Comparison of ENCODE assay signal across 17 cellular contexts in genomic region chr11:65633390-65634139, GRCh38. TPM values are rescaled to one million over a fixed set of nuclear protein-coding genes. Genes with fewer than 3 reads are reported as not detected.
DNase-seq lines count a peak whose midpoint lies in the region; ATAC-seq and TF ChIP-seq lines count a peak whose summit lies in the region.
"Had no signal": no experiment of that assay in that cellular context is flagged by ENCODE, and none has a peak within 500 bp of the region (broad histone marks: within the 10 kb centered on the region; RNA-seq: fewer than 3 reads in every experiment).

No MANE protein-coding gene starts in this region.

- no peaks in the 10 kb centered on the region for H3K27me3 Mint-ChIP-seq in CD8-positive, alpha-beta T cell (ENCODE audit: low read depth)
- no peaks in the 10 kb centered on the region for H3K27me3 Mint-ChIP-seq in activated T-helper 17 cell treated with anti-CD3 and anti-CD28 coated beads, Interleukin-2, amount 50 U/mL, for 72 hours
- H3K27me3 Mint-ChIP-seq: activated B cell treated with CpG ODN at 0.5 μM for 24 hours, memory B cell, type B pancreatic cell had no signal

- TF ChIP-seq CTCF in CD8-positive, alpha-beta T cell (IDR thresholded peaks at IDR 0.05) = no peak
- TF ChIP-seq CTCF in right lobe of liver (IDR thresholded peaks at IDR 0.05) = no peak

- no peak for ATAC-seq in CD8-positive, alpha-beta T cell
- ATAC-seq in activated T-helper 17 cell treated with anti-CD3 and anti-CD28 coated beads, Interleukin-2, amount 50 U/mL, for 72 hours (replicated peaks) = no peak
- peak in 3 of 4 donors; percentile 3 to 60 (median 33) for ATAC-seq in right lobe of liver
- no peak for ATAC-seq in GM21723 (IDR thresholded peaks at IDR 0.05; ENCODE audit: unreplicated experiment)

- no peak for TF ChIP-seq POLR2A in right lobe of liver (IDR thresholded peaks at IDR 0.05)

- CTCF ChIA-PET in CD8-positive, alpha-beta T cell (lab: Charles Lee) = interaction anchor here (1.0 to 1.4 kb wide), 5 partner anchors 8 to 136 kb away, joined by 3 read pairs; partner anchors contain the start of gene PCNX3

- H3K4me1 ChIP-seq in BLaER1 treated with 17β-estradiol and CSF1 and Interleukin-3, amounts not matched to agents 10 nM and 100 nM = peaks cover 43 to 62% (median 49%) of the 10 kb centered on the region in 10 experiments
- peaks cover 26% of the 10 kb centered on the region for H3K4me1 ChIP-seq in CD8-positive, alpha-beta T cell (ENCODE audit: insufficient read depth, low read length)
- H3K4me1 ChIP-seq in right lobe of liver = peaks cover 0 to 30% (median 7%) of the 10 kb centered on the region in 4 donors

- POLR2A ChIA-PET in CD8-positive, alpha-beta T cell (lab: Charles Lee) = interaction anchor here (1.1 to 3.6 kb wide), 2 partner anchors 19 kb away, joined by 4 to 13 read pairs; no protein-coding TSS in a partner anchor

- peak overlapping the region; percentile 42 to 80 (median 72) for H3K4me2 ChIP-seq in BLaER1 treated with 17β-estradiol and CSF1 and Interleukin-3, amounts not matched to agents 10 nM and 100 nM

- H3K9ac ChIP-seq in BLaER1 treated with 17β-estradiol and CSF1 and Interleukin-3, amounts not matched to agents 10 nM and 100 nM = peak overlapping the region; percentile 22 to 58 (median 45); a peak in 18 of 22 replicates

- peaks cover 0 to 83% (median 13%) of the 10 kb centered on the region in 11 experiments; a peak in 14 of 22 replicates for H4K20me1 ChIP-seq in BLaER1 treated with 17β-estradiol and CSF1 and Interleukin-3, amounts not matched to agents 10 nM and 100 nM

- peak overlapping the region; percentile 88 for H3K27ac Mint-ChIP-seq in CD8-positive, alpha-beta T cell
- peak overlapping the region; percentile 81 for H3K27ac Mint-ChIP-seq in activated T-helper 17 cell treated with anti-CD3 and anti-CD28 coated beads, Interleukin-2, amount 50 U/mL, for 72 hours
- H3K27ac Mint-ChIP-seq: activated B cell treated with CpG ODN at 0.5 μM for 24 hours, memory B cell, type B pancreatic cell had no signal

- peaks cover 72 to 89% (median 77%) of the 10 kb centered on the region in 11 experiments for H3K36me3 ChIP-seq in BLaER1 treated with 17β-estradiol and CSF1 and Interleukin-3, amounts not matched to agents 10 nM and 100 nM
- peaks cover 54% of the 10 kb centered on the region for H3K36me3 ChIP-seq in CD8-positive, alpha-beta T cell (ENCODE audit: insufficient read depth, low read length)
- peaks cover 0 to 46% (median 13%) of the 10 kb centered on the region in 4 donors for H3K36me3 ChIP-seq in right lobe of liver

- H3K4me3 Mint-ChIP-seq in CD8-positive, alpha-beta T cell = no peak overlapping the region
- H3K4me3 Mint-ChIP-seq in activated T-helper 17 cell treated with anti-CD3 and anti-CD28 coated beads, Interleukin-2, amount 50 U/mL, for 72 hours = no peak overlapping the region
- H3K4me3 Mint-ChIP-seq: activated B cell treated with CpG ODN at 0.5 μM for 24 hours, memory B cell, type B pancreatic cell had no signal

- intact Hi-C loops in CD8-positive, alpha-beta T cell (cut with DNase I, micrococcal nuclease) = no loop called here
- intact Hi-C loops in right lobe of liver (cut with DNase I) = no loop called here

- peaks cover 18% of the 10 kb centered on the region for H3K4me1 Mint-ChIP-seq in CD8-positive, alpha-beta T cell (ENCODE audit: low read depth)
- H3K4me1 Mint-ChIP-seq in activated T-helper 17 cell treated with anti-CD3 and anti-CD28 coated beads, Interleukin-2, amount 50 U/mL, for 72 hours = no peaks in the 10 kb centered on the region

- peaks cover 60% of the 10 kb centered on the region for H3K36me3 Mint-ChIP-seq in CD8-positive, alpha-beta T cell
- H3K36me3 Mint-ChIP-seq in activated T-helper 17 cell treated with anti-CD3 and anti-CD28 coated beads, Interleukin-2, amount 50 U/mL, for 72 hours (ENCODE audit: low read depth) = peaks cover 66% of the 10 kb centered on the region
- H3K36me3 Mint-ChIP-seq: type B pancreatic cell had no signal

- H3K27me3 ChIP-seq in BLaER1 treated with 17β-estradiol and CSF1 and Interleukin-3, amounts not matched to agents 10 nM and 100 nM = no peaks in the 10 kb centered on the region
- H3K27me3 ChIP-seq in CD8-positive, alpha-beta T cell (ENCODE audit: insufficient read depth, low read length) = no peaks in the 10 kb centered on the region
- no peaks in the 10 kb centered on the region for H3K27me3 ChIP-seq in right lobe of liver
- H3K27me3 ChIP-seq: sigmoid colon, stomach had no signal

- no peaks in the 10 kb centered on the region for H3K9me3 Mint-ChIP-seq in CD8-positive, alpha-beta T cell
- no peaks in the 10 kb centered on the region for H3K9me3 Mint-ChIP-seq in activated T-helper 17 cell treated with anti-CD3 and anti-CD28 coated beads, Interleukin-2, amount 50 U/mL, for 72 hours
- H3K9me3 Mint-ChIP-seq: activated B cell treated with CpG ODN at 0.5 μM for 24 hours, memory B cell, type B pancreatic cell had no signal

- H3K27ac ChIP-seq in BLaER1 treated with 17β-estradiol and CSF1 and Interleukin-3, amounts not matched to agents 10 nM and 100 nM = peak overlapping the region in 8 of 11 experiments; percentile 23 to 58 (median 46); a peak in 16 of 22 replicates
- H3K27ac ChIP-seq in CD8-positive, alpha-beta T cell (ENCODE audit: low read depth, low read length) = no peak overlapping the region
- H3K27ac ChIP-seq in right lobe of liver = no peak overlapping the region
- H3K27ac ChIP-seq: sigmoid colon had no signal

- H3K9me3 ChIP-seq in BLaER1 treated with 17β-estradiol and CSF1 and Interleukin-3, amounts not matched to agents 10 nM and 100 nM (replicated peaks in 1 of 11) = no peaks in the 10 kb centered on the region
- H3K9me3 ChIP-seq in CD8-positive, alpha-beta T cell (ENCODE audit: low read length) = no peaks in the 10 kb centered on the region
- no peaks in the 10 kb centered on the region for H3K9me3 ChIP-seq in right lobe of liver
- H3K9me3 ChIP-seq: sigmoid colon, stomach had no signal

- no peak overlapping the region for H3K4me3 ChIP-seq in BLaER1 treated with 17β-estradiol and CSF1 and Interleukin-3, amounts not matched to agents 10 nM and 100 nM
- H3K4me3 ChIP-seq in CD8-positive, alpha-beta T cell (ENCODE audit: low read depth, low read length) = no peak overlapping the region
- no peak overlapping the region for H3K4me3 ChIP-seq in right lobe of liver
- H3K4me3 ChIP-seq: sigmoid colon, stomach had no signal

- WGBS in right lobe of liver (ENCODE audit: insufficient coverage, low coverage, low lambda C conversion rate, missing lambda C conversion rate) = 30% methylated on average over 9 of the region's 20 CpGs

- DNase-seq in CD8-positive, alpha-beta T cell = peak in 2 of 7 experiments; percentile 16 to 29
- peak in 2 of 3 donors; percentile 79 to 80 for DNase-seq in right lobe of liver
- DNase-seq in SW 1271 (lab: John Stamatoyannopoulos, UW) = no peak
- no peak for DNase-seq in NCI-H1048 (lab: John Stamatoyannopoulos, UW)
- DNase-seq: activated B cell treated with CpG ODN at 0.5 μM for 24 hours; cortex of kidney; islet precursor cell; NCI-H524 treated with DMSO at 0.1 percent for 48 hours; sigmoid colon; stimulated activated CD4-positive, alpha-beta T cell treated with anti-CD3 and anti-CD28 coated beads, Interleukin-1b, Interleukin-23, amount 100 ng/mL, for 48 hours; stomach had no signal

RNA-seq across cellular contexts. Expression of gene SIPA1, which starts 4.3 kb away (rescaled TPM):
- 100 to 1,000 TPM; 397 to 405 TPM for total RNA-seq in CD8-positive, alpha-beta T cell
- 100 to 1,000 TPM; 135 to 144 TPM for total RNA-seq in activated T-helper 17 cell treated with anti-CD3 and anti-CD28 coated beads, Interleukin-2, amount 50 U/mL, for 72 hours
- total RNA-seq in right lobe of liver = 10 to 100 TPM; 21.1 to 34.1 (median 25.3) TPM

RNA-seq across cellular contexts. Expression of gene PCNX3, which starts 18.0 kb away (rescaled TPM):
- total RNA-seq in CD8-positive, alpha-beta T cell = 10 to 100 TPM; 52.7 to 56.4 TPM
- total RNA-seq in activated T-helper 17 cell treated with anti-CD3 and anti-CD28 coated beads, Interleukin-2, amount 50 U/mL, for 72 hours = 10 to 100 TPM; 20.8 to 39.1 TPM
- 10 to 100 TPM; 11.2 to 32.9 (median 12.4) TPM for total RNA-seq in right lobe of liver

RNA-seq across cellular contexts. Expression of gene MAP3K11, which starts 19.5 kb away (rescaled TPM):
- 10 to 100 TPM; 56.6 to 65.7 TPM for total RNA-seq in CD8-positive, alpha-beta T cell
- 10 to 100 TPM; 64.9 to 83.2 TPM for total RNA-seq in activated T-helper 17 cell treated with anti-CD3 and anti-CD28 coated beads, Interleukin-2, amount 50 U/mL, for 72 hours
- 10 to 100 TPM; 48.3 to 67.1 (median 60.9) TPM for total RNA-seq in right lobe of liver

RNA-seq across cellular contexts. Expression of gene RELA, which starts 29.2 kb away (rescaled TPM):
- 100 to 1,000 TPM; 380 to 384 TPM for total RNA-seq in CD8-positive, alpha-beta T cell
- 100 to 1,000 TPM in 1 of 2 donors, 10 to 100 TPM in 1; 82.5 to 150 TPM for total RNA-seq in activated T-helper 17 cell treated with anti-CD3 and anti-CD28 coated beads, Interleukin-2, amount 50 U/mL, for 72 hours
- 10 to 100 TPM; 27.8 to 51.1 (median 41.9) TPM for total RNA-seq in right lobe of liver

RNA-seq across cellular contexts. Expression of gene KCNK7, which starts 38.0 kb away (rescaled TPM):
- 10 to 100 TPM in 1 of 2 experiments, 1 to 10 TPM in 1; 9.1 to 11.1 TPM for total RNA-seq in CD8-positive, alpha-beta T cell
- under 1 TPM; 0.52 to 0.79 TPM for total RNA-seq in activated T-helper 17 cell treated with anti-CD3 and anti-CD28 coated beads, Interleukin-2, amount 50 U/mL, for 72 hours
- total RNA-seq in right lobe of liver = under 1 TPM in 1 of 6 experiments, not detected in 5; 0.31 TPM
- total RNA-seq: G401 had no signal

Comparison
In these comparisons a context has a peak if more than half of its experiments do, and no peak if none do; other contexts are left out.
1. H3K27ac ChIP-seq: peak in BLaER1 treated with 17β-estradiol and CSF1 and Interleukin-3, amounts not matched to agents 10 nM and 100 nM (8 of 11); none in CD8-positive, alpha-beta T cell (single experiment) and right lobe of liver (0 of 3).
2. ATAC-seq: peak in right lobe of liver (3 of 4); none in CD8-positive, alpha-beta T cell (single experiment), activated T-helper 17 cell treated with anti-CD3 and anti-CD28 coated beads, Interleukin-2, amount 50 U/mL, for 72 hours (single experiment) and GM21723 (single experiment).
3. DNase-seq: peak in right lobe of liver (2 of 3); none in SW 1271 (0 of 2) and NCI-H1048 (single experiment).